12 cellular contexts compared by ENCODE assay signal in the genomic region with DNA sequence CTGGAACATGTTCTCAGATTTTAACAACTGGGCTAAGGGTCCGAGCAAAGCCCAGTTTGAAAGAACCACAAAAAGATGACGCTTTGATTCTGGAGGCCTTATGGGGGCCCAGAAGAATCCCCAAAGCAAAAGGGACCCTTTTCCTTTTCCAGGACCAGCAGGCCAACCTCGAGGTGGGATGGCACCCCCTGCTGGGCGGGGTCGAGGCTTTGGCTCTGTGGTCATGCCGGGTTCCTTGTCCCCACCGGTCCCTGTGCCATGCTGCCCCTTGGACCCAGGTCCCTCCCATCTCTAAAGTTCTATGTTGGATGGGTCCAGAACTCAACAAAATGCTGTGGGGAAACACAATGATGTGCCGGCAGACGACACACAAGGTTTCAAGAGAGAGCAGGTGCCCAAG. TPM values are rescaled to one million over a fixed set of nuclear protein-coding genes. Genes with fewer than 3 reads are reported as not detected.
DNase-seq lines count a peak whose midpoint lies in the region; ATAC-seq, FAIRE-seq and TF ChIP-seq lines count a peak whose summit lies in the region.
"Had no signal": no experiment of that assay in that cellular context is flagged by ENCODE, and none has a peak within 500 bp of the region (broad histone marks: within the 10 kb centered on the region; RNA-seq: fewer than 3 reads in every experiment).

No MANE protein-coding gene starts in this region.

- TF ChIP-seq CTCF in AG10803 (conservative IDR thresholded peaks at IDR 0.05; ENCODE audit: low read length) (peak; percentile 18), keratinocyte (optimal IDR thresholded peaks at IDR 0.05 in 1 of 3, IDR thresholded peaks at IDR 0.05 in 1 of 3, conservative IDR thresholded peaks at IDR 0.05 in 1 of 3; ENCODE audit: extremely low read depth in 1 of 3, insufficient read depth in 2 of 3, low read length in 3 of 3) (peak; percentile 17 to 50 (median 17))

- peaks cover 23% of the 10 kb centered on the region for H3K4me1 Mint-ChIP-seq in T-helper 17 cell
- H3K4me1 Mint-ChIP-seq: mesothelial cell of epicardium had no signal

- H3K36me3 Mint-ChIP-seq in T-helper 17 cell (ENCODE audit: low read depth): peaks cover 3% of the 10 kb centered on the region

- dilution Hi-C loops in keratinocyte (cut with MboI; ENCODE audit: extremely low pct_ligation_motif_present, low sequenced_read_pairs): no loop called here

- no peaks in the 10 kb centered on the region for H3K27me3 Mint-ChIP-seq in T-helper 17 cell

- no peaks in the 10 kb centered on the region for H3K9me3 ChIP-seq in T-helper 17 cell (ENCODE audit: control insufficient read depth, low read length, poor library complexity, severe bottlenecking)
- H3K9me3 ChIP-seq in keratinocyte (ENCODE audit: control insufficient read depth, low read depth, low read length): no peaks in the 10 kb centered on the region

- H3K4me3 ChIP-seq in AG10803 (ENCODE audit: low read length) (no peak overlapping the region), keratinocyte (ENCODE audit: control insufficient read depth in 2 of 3, extremely low read depth in 1 of 3, insufficient read depth in 2 of 3, low read depth in 1 of 3, low read length in 3 of 3) (no peak overlapping the region)

- H3K9ac ChIP-seq in keratinocyte (ENCODE audit: control insufficient read depth, extremely low read depth, insufficient read depth, low read length): no peak overlapping the region
- H3K9ac ChIP-seq: KMS-11 had no signal

- peaks cover 0 to 13% of the 10 kb centered on the region in 2 experiments for H3K36me3 ChIP-seq in keratinocyte (ENCODE audit: control insufficient read depth in 2 of 2, extremely low read depth in 1 of 2, insufficient read depth in 2 of 2, low read length in 2 of 2)

- no peak for ATAC-seq in T-helper 17 cell

- no peak for FAIRE-seq in keratinocyte (lab: Jason Lieb, UNC)
- FAIRE-seq: TTC549 had no signal

- no peaks in the 10 kb centered on the region for H3K9me1 ChIP-seq in keratinocyte (ENCODE audit: control insufficient read depth, extremely low read depth, insufficient read depth, low read length)

- DNase-seq in AG10803 (ENCODE audit: low read depth): no peak
- DNase-seq in GM03348 (ENCODE audit: low spot score): peak; percentile 31
- no peak for DNase-seq in T-helper 17 cell
- DNase-seq in keratinocyte (ENCODE audit: low read depth, low spot score): no peak
- DNase-seq in cerebellar cortex (ENCODE audit: low spot score): no peak
- DNase-seq in C1 segment of cervical spinal cord (lab: John Stamatoyannopoulos, UW): no peak
- no peak for DNase-seq in NCI-H2227 (lab: John Stamatoyannopoulos, UW; ENCODE audit: unreplicated experiment)
- DNase-seq in NCI-H128 (lab: John Stamatoyannopoulos, UW; ENCODE audit: unreplicated experiment): no peak
- DNase-seq: DMS 273 treated with DMSO at 0.1 percent for 48 hours had no signal

- H2AFZ ChIP-seq in keratinocyte (ENCODE audit: control insufficient read depth, low read length): no peak overlapping the region

- H3K27ac Mint-ChIP-seq in T-helper 17 cell: peak overlapping the region; percentile 84

- H4K20me1 ChIP-seq in keratinocyte (ENCODE audit: control insufficient read depth, extremely low read depth, insufficient read depth, low read length): no peaks in the 10 kb centered on the region

- H3K4me3 Mint-ChIP-seq in T-helper 17 cell: peak overlapping the region; percentile 19
- H3K4me3 Mint-ChIP-seq: mesothelial cell of epicardium had no signal

- no peaks in the 10 kb centered on the region for H3K79me2 ChIP-seq in keratinocyte (ENCODE audit: control insufficient read depth, insufficient read depth, low read length)

- no peak overlapping the region for H3K4me2 ChIP-seq in keratinocyte (ENCODE audit: control insufficient read depth, extremely low read depth, insufficient read depth, low read depth, low read length)
- H3K4me2 ChIP-seq: KMS-11 had no signal

- H3K4me1 ChIP-seq in keratinocyte (ENCODE audit: control insufficient read depth, extremely low read depth, insufficient read depth, low read length): no peaks in the 10 kb centered on the region

- H3K27me3 ChIP-seq in keratinocyte (ENCODE audit: control insufficient read depth, extremely low read depth, insufficient read depth, low read length): no peaks in the 10 kb centered on the region

- no peak overlapping the region for H3K27ac ChIP-seq in keratinocyte (ENCODE audit: control insufficient read depth, insufficient read depth, low read length)
- H3K27ac ChIP-seq: KMS-11 had no signal

RNA-seq across cellular contexts. Expression of gene TMEM204, which starts 30.9 kb away (rescaled TPM):
- 10 to 100 TPM; 22.2 to 23.4 TPM for total RNA-seq in T-helper 17 cell
- 0.86 to 1.3 TPM (median 1.0 TPM) in 3 replicates for polyA plus RNA-seq in keratinocyte
- not detected for polyA plus RNA-seq in keratinocyte (2011; ENCODE audit: low read depth)
- 0.69 and 1.2 TPM in 2 replicates for polyA plus RNA-seq in keratinocyte (2011; cell fraction: cytosol; rRNA removed)
- 0.60 and 0.80 TPM in 2 replicates for polyA plus RNA-seq in keratinocyte (2011; cell fraction: nucleus; rRNA removed)
- polyA plus RNA-seq in keratinocyte (2012; ENCODE audit: low replicate concordance): 0.08 and 1.6 TPM in 2 replicates
- polyA minus RNA-seq in keratinocyte: 1.1 to 1.7 TPM in 2 of 3 replicates, not detected in the other
- 0.96 TPM for polyA minus RNA-seq in keratinocyte (2011; cell fraction: cytosol; rRNA and poly(A)+ RNA removed)
- polyA minus RNA-seq in keratinocyte (2011; cell fraction: nucleus; rRNA and poly(A)+ RNA removed): 0.39 and 0.53 TPM in 2 replicates

RNA-seq across cellular contexts. Expression of gene IFT140, which starts 47.5 kb away (rescaled TPM):
- total RNA-seq in T-helper 17 cell: 1 to 10 TPM; 5.5 to 7.9 TPM
- polyA plus RNA-seq in keratinocyte: 3.4 to 5.4 TPM (median 4.3 TPM) in 3 replicates
- 7.1 TPM for polyA plus RNA-seq in keratinocyte (2011; ENCODE audit: low read depth)
- 1.7 and 2.4 TPM in 2 replicates for polyA plus RNA-seq in keratinocyte (2011; cell fraction: cytosol; rRNA removed)
- 15.4 and 18.3 TPM in 2 replicates for polyA plus RNA-seq in keratinocyte (2011; cell fraction: nucleus; rRNA removed)
- 4.8 and 8.3 TPM in 2 replicates for polyA plus RNA-seq in keratinocyte (2012; ENCODE audit: low replicate concordance)
- 7.6 to 15.8 TPM (median 14.0 TPM) in 3 replicates for polyA minus RNA-seq in keratinocyte
- 3.1 TPM for polyA minus RNA-seq in keratinocyte (2011; cell fraction: cytosol; rRNA and poly(A)+ RNA removed)
- polyA minus RNA-seq in keratinocyte (2011; cell fraction: nucleus; rRNA and poly(A)+ RNA removed): 10.4 and 12.9 TPM in 2 replicates

RNA-seq across cellular contexts. Expression of gene CRAMP1, which starts 47.8 kb away (rescaled TPM):
- total RNA-seq in T-helper 17 cell: 10 to 100 TPM; 22.8 to 28.6 TPM
- 5.5 to 6.7 TPM (median 6.5 TPM) in 3 replicates for polyA plus RNA-seq in keratinocyte
- 3.3 TPM for polyA plus RNA-seq in keratinocyte (2011; ENCODE audit: low read depth)
- polyA plus RNA-seq in keratinocyte (2011; cell fraction: cytosol; rRNA removed): 5.1 and 5.2 TPM in 2 replicates
- 29.2 and 33.5 TPM in 2 replicates for polyA plus RNA-seq in keratinocyte (2011; cell fraction: nucleus; rRNA removed)
- polyA plus RNA-seq in keratinocyte (2012; ENCODE audit: low replicate concordance): 6.5 and 6.7 TPM in 2 replicates
- polyA minus RNA-seq in keratinocyte: 9.6 to 16.1 TPM (median 10.0 TPM) in 3 replicates
- 4.6 TPM for polyA minus RNA-seq in keratinocyte (2011; cell fraction: cytosol; rRNA and poly(A)+ RNA removed)
- polyA minus RNA-seq in keratinocyte (2011; cell fraction: nucleus; rRNA and poly(A)+ RNA removed): 13.4 and 21.2 TPM in 2 replicates
